In the genomic region with DNA sequence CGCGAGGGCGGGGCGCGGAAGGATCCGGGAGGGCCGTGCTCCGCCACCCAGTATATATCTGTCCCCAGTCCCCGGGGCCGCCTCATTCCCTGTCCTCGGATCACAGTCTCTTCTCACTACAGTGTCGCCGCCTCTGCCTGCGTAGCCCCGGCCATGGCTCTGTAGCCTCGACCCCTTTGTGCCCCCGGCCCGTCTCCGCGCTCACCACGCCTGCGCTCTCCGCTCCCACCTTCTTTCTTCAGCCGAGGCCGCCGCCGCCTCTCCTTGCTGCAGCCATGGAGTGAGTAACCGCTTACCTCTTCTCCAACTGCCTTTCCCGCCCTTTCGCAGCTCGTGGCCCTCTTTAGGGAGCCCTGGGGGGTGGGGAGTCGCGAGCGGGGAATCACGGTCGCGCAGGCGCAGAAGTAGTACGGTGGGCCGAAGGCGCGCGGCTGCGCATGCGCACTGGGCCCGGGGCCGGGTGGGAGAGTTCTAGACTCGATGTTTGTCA, we compare ENCODE assay signal across 1 cellular context.
A peak's percentile ranks its signal among the peaks of the same experiment; 100 is the strongest.
TF ChIP-seq lines count a peak whose summit lies in the region.

Gene ATF5, plus strand, starts transcription at position 85 of the 490 bp plus-strand sequence. CDS start 1,646 bp downstream, outside the sequence.
A gene with protein sequence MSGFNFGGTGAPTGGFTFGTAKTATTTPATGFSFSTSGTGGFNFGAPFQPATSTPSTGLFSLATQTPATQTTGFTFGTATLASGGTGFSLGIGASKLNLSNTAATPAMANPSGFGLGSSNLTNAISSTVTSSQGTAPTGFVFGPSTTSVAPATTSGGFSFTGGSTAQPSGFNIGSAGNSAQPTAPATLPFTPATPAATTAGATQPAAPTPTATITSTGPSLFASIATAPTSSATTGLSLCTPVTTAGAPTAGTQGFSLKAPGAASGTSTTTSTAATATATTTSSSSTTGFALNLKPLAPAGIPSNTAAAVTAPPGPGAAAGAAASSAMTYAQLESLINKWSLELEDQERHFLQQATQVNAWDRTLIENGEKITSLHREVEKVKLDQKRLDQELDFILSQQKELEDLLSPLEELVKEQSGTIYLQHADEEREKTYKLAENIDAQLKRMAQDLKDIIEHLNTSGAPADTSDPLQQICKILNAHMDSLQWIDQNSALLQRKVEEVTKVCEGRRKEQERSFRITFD (minus strand): TSS at position 384 of the 490 bp plus-strand sequence. CDS start 19,697 bp downstream, outside the sequence.

TF ChIP-seq in HepG2, 621 proteins besides CTCF, POLR2A, EP300 and RAD21 (continued from another document and continues in another):
- TF ChIP-seq, protein P1, sequence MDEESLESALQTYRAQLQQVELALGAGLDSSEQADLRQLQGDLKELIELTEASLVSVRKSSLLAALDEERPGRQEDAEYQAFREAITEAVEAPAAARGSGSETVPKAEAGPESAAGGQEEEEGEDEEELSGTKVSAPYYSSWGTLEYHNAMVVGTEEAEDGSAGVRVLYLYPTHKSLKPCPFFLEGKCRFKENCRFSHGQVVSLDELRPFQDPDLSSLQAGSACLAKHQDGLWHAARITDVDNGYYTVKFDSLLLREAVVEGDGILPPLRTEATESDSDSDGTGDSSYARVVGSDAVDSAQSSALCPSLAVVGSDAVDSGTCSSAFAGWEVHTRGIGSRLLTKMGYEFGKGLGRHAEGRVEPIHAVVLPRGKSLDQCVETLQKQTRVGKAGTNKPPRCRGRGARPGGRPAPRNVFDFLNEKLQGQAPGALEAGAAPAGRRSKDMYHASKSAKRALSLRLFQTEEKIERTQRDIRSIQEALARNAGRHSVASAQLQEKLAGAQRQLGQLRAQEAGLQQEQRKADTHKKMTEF (CRISPR knock-in tag; IDR thresholded peaks at IDR 0.05), result no peak; the same call in 1 of the 2 replicates
- peak; percentile 69; the same call in 1 of the 2 replicates for TF ChIP-seq MXD3 (CRISPR knock-in tag; IDR thresholded peaks at IDR 0.05)
- TF ChIP-seq ZNF546 (CRISPR knock-in tag; conservative IDR thresholded peaks at IDR 0.05), result peak; percentile 59; the same call in 1 of the 2 replicates
- no peak for TF ChIP-seq TCF7L2 (IDR thresholded peaks at IDR 0.05; ENCODE audit: low read depth, low read length)
- TF ChIP-seq, protein P2, sequence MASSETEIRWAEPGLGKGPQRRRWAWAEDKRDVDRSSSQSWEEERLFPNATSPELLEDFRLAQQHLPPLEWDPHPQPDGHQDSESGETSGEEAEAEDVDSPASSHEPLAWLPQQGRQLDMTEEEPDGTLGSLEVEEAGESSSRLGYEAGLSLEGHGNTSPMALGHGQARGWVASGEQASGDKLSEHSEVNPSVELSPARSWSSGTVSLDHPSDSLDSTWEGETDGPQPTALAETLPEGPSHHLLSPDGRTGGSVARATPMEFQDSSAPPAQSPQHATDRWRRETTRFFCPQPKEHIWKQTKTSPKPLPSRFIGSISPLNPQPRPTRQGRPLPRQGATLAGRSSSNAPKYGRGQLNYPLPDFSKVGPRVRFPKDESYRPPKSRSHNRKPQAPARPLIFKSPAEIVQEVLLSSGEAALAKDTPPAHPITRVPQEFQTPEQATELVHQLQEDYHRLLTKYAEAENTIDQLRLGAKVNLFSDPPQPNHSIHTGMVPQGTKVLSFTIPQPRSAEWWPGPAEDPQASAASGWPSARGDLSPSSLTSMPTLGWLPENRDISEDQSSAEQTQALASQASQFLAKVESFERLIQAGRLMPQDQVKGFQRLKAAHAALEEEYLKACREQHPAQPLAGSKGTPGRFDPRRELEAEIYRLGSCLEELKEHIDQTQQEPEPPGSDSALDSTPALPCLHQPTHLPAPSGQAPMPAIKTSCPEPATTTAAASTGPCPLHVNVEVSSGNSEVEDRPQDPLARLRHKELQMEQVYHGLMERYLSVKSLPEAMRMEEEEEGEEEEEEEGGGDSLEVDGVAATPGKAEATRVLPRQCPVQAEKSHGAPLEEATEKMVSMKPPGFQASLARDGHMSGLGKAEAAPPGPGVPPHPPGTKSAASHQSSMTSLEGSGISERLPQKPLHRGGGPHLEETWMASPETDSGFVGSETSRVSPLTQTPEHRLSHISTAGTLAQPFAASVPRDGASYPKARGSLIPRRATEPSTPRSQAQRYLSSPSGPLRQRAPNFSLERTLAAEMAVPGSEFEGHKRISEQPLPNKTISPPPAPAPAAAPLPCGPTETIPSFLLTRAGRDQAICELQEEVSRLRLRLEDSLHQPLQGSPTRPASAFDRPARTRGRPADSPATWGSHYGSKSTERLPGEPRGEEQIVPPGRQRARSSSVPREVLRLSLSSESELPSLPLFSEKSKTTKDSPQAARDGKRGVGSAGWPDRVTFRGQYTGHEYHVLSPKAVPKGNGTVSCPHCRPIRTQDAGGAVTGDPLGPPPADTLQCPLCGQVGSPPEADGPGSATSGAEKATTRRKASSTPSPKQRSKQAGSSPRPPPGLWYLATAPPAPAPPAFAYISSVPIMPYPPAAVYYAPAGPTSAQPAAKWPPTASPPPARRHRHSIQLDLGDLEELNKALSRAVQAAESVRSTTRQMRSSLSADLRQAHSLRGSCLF (CRISPR knock-in tag; IDR thresholded peaks at IDR 0.05; ENCODE audit: borderline replicate concordance), result no peak
- TF ChIP-seq ZBTB20 (CRISPR knock-in tag; IDR thresholded peaks at IDR 0.05; ENCODE audit: borderline replicate concordance, low read depth), result peak; percentile 45; the same call in 1 of the 2 replicates
- TF ChIP-seq ZFP90 (CRISPR knock-in tag; IDR thresholded peaks at IDR 0.05; ENCODE audit: borderline replicate concordance), result 0 out of 2 replicates have a peak, but pooled peaks have one; percentile 95
- no peak for TF ChIP-seq SOX13 (IDR thresholded peaks at IDR 0.05)
- TF ChIP-seq SOX13 (CRISPR knock-in tag; conservative IDR thresholded peaks at IDR 0.05 in 1 of 2, IDR thresholded peaks at IDR 0.05 in 1 of 2), result peak in 1 of 2 experiments; percentile 11; a peak in 1 of 4 replicates
- TF ChIP-seq TSC22D2 (CRISPR knock-in tag; IDR thresholded peaks at IDR 0.05; ENCODE audit: borderline replicate concordance), result peak; percentile 92
- peak; percentile 53; the same call in 1 of the 2 replicates for TF ChIP-seq NCOA2 (CRISPR knock-in tag; IDR thresholded peaks at IDR 0.05)
- peak; percentile 66; the same call in 1 of the 2 replicates for TF ChIP-seq ZNF83 (CRISPR knock-in tag; IDR thresholded peaks at IDR 0.05; ENCODE audit: borderline replicate concordance)
- TF ChIP-seq HOXD1 (CRISPR knock-in tag; IDR thresholded peaks at IDR 0.05), result peak; percentile 65; the same call in 1 of the 2 replicates
- TF ChIP-seq KAT2B (IDR thresholded peaks at IDR 0.05; ENCODE audit: borderline replicate concordance, low read depth, low read length), result no peak
- TF ChIP-seq ZNF839 (CRISPR knock-in tag; IDR thresholded peaks at IDR 0.05; ENCODE audit: borderline replicate concordance), result no peak
- TF ChIP-seq, protein P3, sequence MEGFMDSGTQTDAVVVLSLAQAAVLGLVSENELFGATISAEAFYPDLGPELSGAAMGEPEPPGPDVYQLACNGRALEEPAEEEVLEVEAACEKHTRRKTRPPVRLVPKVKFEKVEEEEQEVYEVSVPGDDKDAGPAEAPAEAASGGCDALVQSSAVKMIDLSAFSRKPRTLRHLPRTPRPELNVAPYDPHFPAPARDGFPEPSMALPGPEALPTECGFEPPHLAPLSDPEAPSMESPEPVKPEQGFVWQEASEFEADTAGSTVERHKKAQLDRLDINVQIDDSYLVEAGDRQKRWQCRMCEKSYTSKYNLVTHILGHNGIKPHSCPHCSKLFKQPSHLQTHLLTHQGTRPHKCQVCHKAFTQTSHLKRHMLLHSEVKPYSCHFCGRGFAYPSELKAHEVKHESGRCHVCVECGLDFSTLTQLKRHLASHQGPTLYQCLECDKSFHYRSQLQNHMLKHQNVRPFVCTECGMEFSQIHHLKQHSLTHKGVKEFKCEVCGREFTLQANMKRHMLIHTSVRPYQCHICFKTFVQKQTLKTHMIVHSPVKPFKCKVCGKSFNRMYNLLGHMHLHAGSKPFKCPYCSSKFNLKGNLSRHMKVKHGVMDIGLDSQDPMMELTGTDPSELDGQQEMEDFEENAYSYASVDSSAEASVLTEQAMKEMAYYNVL (CRISPR knock-in tag; IDR thresholded peaks at IDR 0.05; ENCODE audit: borderline replicate concordance), result peak; percentile 52
- TF ChIP-seq ZNF614 (CRISPR knock-in tag; IDR thresholded peaks at IDR 0.05; ENCODE audit: borderline replicate concordance), result 0 out of 2 replicates have a peak, but pooled peaks have one; percentile 45
- TF ChIP-seq ZKSCAN8 (CRISPR knock-in tag; IDR thresholded peaks at IDR 0.05; ENCODE audit: borderline replicate concordance), result no peak
- peak; percentile 81; the same call in 1 of the 2 replicates for TF ChIP-seq ZNF234 (CRISPR knock-in tag; conservative IDR thresholded peaks at IDR 0.05)
- TF ChIP-seq MXI1 (IDR thresholded peaks at IDR 0.05; ENCODE audit: borderline replicate concordance, low read depth, low read length), result no peak; the same call in 2 of the 3 replicates
- TF ChIP-seq, protein P4, sequence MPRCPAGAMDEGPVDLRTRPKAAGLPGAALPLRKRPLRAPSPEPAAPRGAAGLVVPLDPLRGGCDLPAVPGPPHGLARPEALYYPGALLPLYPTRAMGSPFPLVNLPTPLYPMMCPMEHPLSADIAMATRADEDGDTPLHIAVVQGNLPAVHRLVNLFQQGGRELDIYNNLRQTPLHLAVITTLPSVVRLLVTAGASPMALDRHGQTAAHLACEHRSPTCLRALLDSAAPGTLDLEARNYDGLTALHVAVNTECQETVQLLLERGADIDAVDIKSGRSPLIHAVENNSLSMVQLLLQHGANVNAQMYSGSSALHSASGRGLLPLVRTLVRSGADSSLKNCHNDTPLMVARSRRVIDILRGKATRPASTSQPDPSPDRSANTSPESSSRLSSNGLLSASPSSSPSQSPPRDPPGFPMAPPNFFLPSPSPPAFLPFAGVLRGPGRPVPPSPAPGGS (CRISPR knock-in tag; IDR thresholded peaks at IDR 0.05), result peak; percentile 90; the same call in 1 of the 2 replicates
- TF ChIP-seq MED13 (CRISPR knock-in tag; IDR thresholded peaks at IDR 0.05), result peak; percentile 80
- TF ChIP-seq ZNF446 (CRISPR knock-in tag; IDR thresholded peaks at IDR 0.05), result peak; percentile 95
- no peak for TF ChIP-seq MED1 (CRISPR knock-in tag; IDR thresholded peaks at IDR 0.05)
- TF ChIP-seq NFKB2 (CRISPR knock-in tag; IDR thresholded peaks at IDR 0.05; ENCODE audit: borderline replicate concordance), result peak; percentile 98
- peak; percentile 82 for TF ChIP-seq HOXA3 (CRISPR knock-in tag; IDR thresholded peaks at IDR 0.05)
- no peak for TF ChIP-seq ZNF34 (CRISPR knock-in tag; IDR thresholded peaks at IDR 0.05; ENCODE audit: borderline replicate concordance)
- no peak for TF ChIP-seq RERE (CRISPR knock-in tag; IDR thresholded peaks at IDR 0.05; ENCODE audit: low read depth)
- peak; percentile 51; the same call in 1 of the 2 replicates for TF ChIP-seq ZBTB25 (CRISPR knock-in tag; IDR thresholded peaks at IDR 0.05)
- TF ChIP-seq SOX6 (IDR thresholded peaks at IDR 0.05), result no peak
- peak; percentile 38 for TF ChIP-seq SOX6 (CRISPR knock-in tag; IDR thresholded peaks at IDR 0.05)
- TF ChIP-seq MTF2 (CRISPR knock-in tag; IDR thresholded peaks at IDR 0.05; ENCODE audit: borderline replicate concordance), result no peak
- no peak; the same call in 1 of the 2 replicates for TF ChIP-seq BCL6 (CRISPR knock-in tag; IDR thresholded peaks at IDR 0.05)
- 0 out of 2 replicates have a peak, but pooled peaks have one; percentile 61 for TF ChIP-seq AKAP8 (CRISPR knock-in tag; IDR thresholded peaks at IDR 0.05)
